In the genomic region with DNA sequence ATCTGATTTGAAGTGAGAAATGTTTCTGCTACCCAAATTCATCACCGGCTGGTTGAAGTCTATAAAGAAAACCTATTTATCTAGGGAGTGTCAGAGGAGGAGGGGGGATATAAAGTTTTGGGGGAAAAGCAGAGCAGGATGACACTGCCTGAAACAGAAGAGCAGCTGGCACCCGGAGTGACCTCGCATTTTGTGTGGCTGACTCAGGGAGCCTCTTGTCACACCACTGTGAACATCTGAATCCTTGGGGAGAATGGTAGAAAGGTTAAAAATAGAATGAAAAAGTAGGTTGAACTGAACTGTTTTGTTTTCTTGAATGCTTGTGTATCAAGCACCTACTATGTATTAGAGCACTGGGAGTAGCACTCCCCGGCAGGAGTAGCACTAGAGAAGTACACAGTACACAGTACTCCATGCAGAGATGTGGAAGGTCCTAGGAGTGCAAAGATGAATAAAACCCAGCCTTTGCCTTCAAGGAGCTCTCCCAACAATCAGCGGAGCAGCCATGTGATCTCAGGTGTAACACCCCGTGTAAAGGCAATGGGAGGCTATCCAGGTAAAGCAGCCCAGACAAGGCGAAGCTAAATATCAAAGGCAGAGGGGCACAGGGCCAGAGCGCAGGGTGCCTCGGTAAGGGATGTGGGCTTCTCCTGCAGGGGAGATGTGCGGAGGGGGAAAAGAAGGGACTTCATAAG, we compare ENCODE assay signal across 32 cellular contexts. TPM values are rescaled to one million over a fixed set of nuclear protein-coding genes. Genes with fewer than 3 reads are reported as not detected.
"Had no signal": no experiment of that assay in that cellular context is flagged by ENCODE, and none has a peak within 500 bp of the region (broad histone marks: within the 10 kb centered on the region; RNA-seq: fewer than 3 reads in every experiment).

No MANE protein-coding gene starts in this region.

- H3K36me3 ChIP-seq: adrenal gland, esophagus muscularis mucosa, gastrocnemius medialis, heart left ventricle, WERI-Rb-1 had no signal

- H3K27ac ChIP-seq: adrenal gland, body of pancreas, esophagus muscularis mucosa, foreskin keratinocyte, gastrocnemius medialis, heart left ventricle, WERI-Rb-1 had no signal

- H3K9me3 ChIP-seq: adrenal gland, body of pancreas, esophagus muscularis mucosa, gastrocnemius medialis, heart left ventricle had no signal

- ATAC-seq: activated CD4-positive, alpha-beta T cell treated with anti-CD3 and anti-CD28 coated beads for 36 hours; activated CD4-positive, CD25-positive, alpha-beta regulatory T cell treated with anti-CD3 and anti-CD28 coated beads, Interleukin-2, amount 50 U/mL, for 24 hours; activated CD8-positive, alpha-beta T cell treated with anti-CD3 and anti-CD28 coated beads, Interleukin-2, amount 10 ng/mL, durations not matched to agents 7 days and 5 days; activated naive CD8-positive, alpha-beta T cell treated with anti-CD3 and anti-CD28 coated beads, Interleukin-2, amount 50 U/mL, for 24 hours; activated T-cell treated with anti-CD3 and anti-CD28 coated beads, Interleukin-2, amount 50 U/mL, for 4 hours; body of pancreas; effector memory CD8-positive, alpha-beta T cell; foreskin keratinocyte; gastrocnemius medialis; heart left ventricle; T-helper 17 cell had no signal

- H3K4me3 ChIP-seq: adrenal gland, body of pancreas, esophagus muscularis mucosa, gastrocnemius medialis, heart left ventricle had no signal

- H3K4me1 ChIP-seq: adrenal gland, body of pancreas, esophagus muscularis mucosa, foreskin keratinocyte, gastrocnemius medialis, heart left ventricle had no signal

- H3K27me3 ChIP-seq: adrenal gland, body of pancreas had no signal

- DNase-seq: activated B cell treated with CpG ODN at 0.5 μM for 24 hours; activated CD4-positive, alpha-beta memory T cell treated with anti-CD3 and anti-CD28 coated beads for 36 hours; activated CD4-positive, alpha-beta T cell treated with anti-CD3 and anti-CD28 coated beads for 36 hours; activated CD4-positive, alpha-beta T cell treated with anti-CD3 and anti-CD28 coated beads, Interleukin-2, amount 10 ng/mL, durations not matched to agents 24 days and 14 days; activated CD8-positive, alpha-beta T cell treated with anti-CD3 and anti-CD28 coated beads, Interleukin-2, amount 10 ng/mL, durations not matched to agents 7 days and 5 days; activated effector memory CD4-positive, alpha-beta T cell treated with anti-CD3 and anti-CD28 coated beads, Interleukin-2, amount 50 U/mL, for 16 hours; activated naive CD4-positive, alpha-beta T cell treated with anti-CD3 and anti-CD28 coated beads for 36 hours; activated naive CD8-positive, alpha-beta T cell treated with anti-CD3 and anti-CD28 coated beads for 36 hours; activated naive CD8-positive, alpha-beta T cell treated with anti-CD3 and anti-CD28 coated beads, Interleukin-2, amount 50 U/mL, for 24 hours; activated T-cell treated with anti-CD3 and anti-CD28 coated beads, Interleukin-2, amount 50 U/mL, for 4 hours; amygdala; aorta; body of pancreas; caudate nucleus; cortex of kidney; dermis blood vessel endothelial cell; effector CD4-positive, alpha-beta T cell; effector memory CD8-positive, alpha-beta T cell; erythroblast; foreskin keratinocyte; gastrocnemius medialis; glutamatergic neuron; heart left ventricle; T-helper 1 cell; T-helper 17 cell; T1000; WERI-Rb-1 had no signal

RNA-seq across cellular contexts. Expression of gene CRTAC1, which starts 13.5 kb away (rescaled TPM):
- total RNA-seq: activated B cell treated with CpG ODN at 0.5 μM for 24 hours; activated CD4-positive, alpha-beta memory T cell treated with anti-CD3 and anti-CD28 coated beads for 36 hours; activated CD4-positive, alpha-beta T cell treated with anti-CD3 and anti-CD28 coated beads for 36 hours; activated CD4-positive, alpha-beta T cell treated with anti-CD3 and anti-CD28 coated beads, Interleukin-2, amount 10 ng/mL, durations not matched to agents 24 days and 14 days; activated CD8-positive, alpha-beta T cell treated with anti-CD3 and anti-CD28 coated beads, Interleukin-2, amount 10 ng/mL, durations not matched to agents 7 days and 5 days; activated naive CD4-positive, alpha-beta T cell treated with anti-CD3 and anti-CD28 coated beads for 36 hours; activated naive CD8-positive, alpha-beta T cell treated with anti-CD3 and anti-CD28 coated beads for 36 hours; activated T-cell treated with anti-CD3 and anti-CD28 coated beads, Interleukin-2, amount 50 U/mL, for 4 hours; activated T-helper 1 cell treated with anti-CD3 and anti-CD28 coated beads, Interleukin-12 subunit alpha, Interleukin-12 subunit beta, Interleukin-2, Interleukin-4 antibody, amounts not matched to agents 30 ng/mL and 10 ng/mL and 1 ng/mL, durations not matched to agents 14 hours and 24 hours and 36 hours; activated T-helper 2 cell treated with anti-CD3 and anti-CD28 coated beads, Interferon-gamma antibody, Interleukin-2, Interleukin-4, amounts not matched to agents 10 μg/mL and 5 μg/mL and 100 μg/mL, durations not matched to agents 14 hours and 24 hours and 36 hours; foreskin keratinocyte; T-helper 17 cell had no signal
- polyA plus RNA-seq: foreskin keratinocyte had no signal
